ENCODE assay signal across 1 cellular context in the genomic region with DNA sequence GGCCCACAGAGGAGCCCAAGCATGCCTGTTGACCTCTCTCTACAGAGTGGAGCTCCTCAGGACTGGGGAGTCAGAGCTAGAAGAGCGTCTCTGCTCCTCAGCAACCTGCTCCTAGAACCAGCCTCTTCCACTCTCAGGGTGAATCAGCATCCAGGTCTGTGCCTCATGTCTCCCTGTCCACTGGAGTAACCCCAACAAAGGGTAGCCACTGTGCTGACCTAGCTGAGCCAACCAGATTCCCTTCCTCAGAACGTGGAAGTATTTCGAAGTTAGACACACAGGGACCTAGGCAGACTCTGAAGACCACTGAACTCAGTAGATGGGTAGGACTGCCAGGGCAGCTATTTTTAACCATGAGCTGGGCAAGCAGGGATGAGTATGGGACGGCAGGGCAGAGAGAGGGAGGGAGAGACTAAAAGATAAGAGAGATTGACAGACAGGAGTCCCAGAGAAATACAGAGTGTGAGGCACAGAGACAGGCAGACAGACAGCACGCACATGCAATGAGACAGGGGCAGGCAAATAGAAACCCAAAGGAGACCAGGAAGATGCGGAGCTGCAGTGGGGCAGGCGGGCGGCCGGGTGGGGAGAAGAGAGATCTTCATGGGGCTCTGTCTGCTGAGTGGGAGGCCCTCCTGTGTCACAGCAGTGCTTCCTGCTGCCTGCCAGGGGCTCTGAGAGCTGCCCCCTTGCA.
A peak's percentile ranks its signal among the peaks of the same experiment; 100 is the strongest.
TF ChIP-seq lines count a peak whose summit lies in the region.

No MANE protein-coding gene starts in this region.

TF ChIP-seq in K562, 482 proteins besides CTCF, POLR2A, EP300 and RAD21 (continued from another document and continues in another):
- TF ChIP-seq, protein P1, sequence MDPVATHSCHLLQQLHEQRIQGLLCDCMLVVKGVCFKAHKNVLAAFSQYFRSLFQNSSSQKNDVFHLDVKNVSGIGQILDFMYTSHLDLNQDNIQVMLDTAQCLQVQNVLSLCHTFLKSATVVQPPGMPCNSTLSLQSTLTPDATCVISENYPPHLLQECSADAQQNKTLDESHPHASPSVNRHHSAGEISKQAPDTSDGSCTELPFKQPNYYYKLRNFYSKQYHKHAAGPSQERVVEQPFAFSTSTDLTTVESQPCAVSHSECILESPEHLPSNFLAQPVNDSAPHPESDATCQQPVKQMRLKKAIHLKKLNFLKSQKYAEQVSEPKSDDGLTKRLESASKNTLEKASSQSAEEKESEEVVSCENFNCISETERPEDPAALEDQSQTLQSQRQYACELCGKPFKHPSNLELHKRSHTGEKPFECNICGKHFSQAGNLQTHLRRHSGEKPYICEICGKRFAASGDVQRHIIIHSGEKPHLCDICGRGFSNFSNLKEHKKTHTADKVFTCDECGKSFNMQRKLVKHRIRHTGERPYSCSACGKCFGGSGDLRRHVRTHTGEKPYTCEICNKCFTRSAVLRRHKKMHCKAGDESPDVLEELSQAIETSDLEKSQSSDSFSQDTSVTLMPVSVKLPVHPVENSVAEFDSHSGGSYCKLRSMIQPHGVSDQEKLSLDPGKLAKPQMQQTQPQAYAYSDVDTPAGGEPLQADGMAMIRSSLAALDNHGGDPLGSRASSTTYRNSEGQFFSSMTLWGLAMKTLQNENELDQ (CRISPR knock-in tag; IDR thresholded peaks at IDR 0.05; ENCODE audit: borderline replicate concordance): no peak
- TF ChIP-seq ZNF408 (CRISPR knock-in tag; IDR thresholded peaks at IDR 0.05; ENCODE audit: low read depth): no peak
- TF ChIP-seq ZFP30 (CRISPR knock-in tag; IDR thresholded peaks at IDR 0.05; ENCODE audit: borderline replicate concordance): no peak
- no peak for TF ChIP-seq RBM17 (IDR thresholded peaks at IDR 0.05; ENCODE audit: borderline replicate concordance, low read depth, low read length)
- TF ChIP-seq, protein P2, sequence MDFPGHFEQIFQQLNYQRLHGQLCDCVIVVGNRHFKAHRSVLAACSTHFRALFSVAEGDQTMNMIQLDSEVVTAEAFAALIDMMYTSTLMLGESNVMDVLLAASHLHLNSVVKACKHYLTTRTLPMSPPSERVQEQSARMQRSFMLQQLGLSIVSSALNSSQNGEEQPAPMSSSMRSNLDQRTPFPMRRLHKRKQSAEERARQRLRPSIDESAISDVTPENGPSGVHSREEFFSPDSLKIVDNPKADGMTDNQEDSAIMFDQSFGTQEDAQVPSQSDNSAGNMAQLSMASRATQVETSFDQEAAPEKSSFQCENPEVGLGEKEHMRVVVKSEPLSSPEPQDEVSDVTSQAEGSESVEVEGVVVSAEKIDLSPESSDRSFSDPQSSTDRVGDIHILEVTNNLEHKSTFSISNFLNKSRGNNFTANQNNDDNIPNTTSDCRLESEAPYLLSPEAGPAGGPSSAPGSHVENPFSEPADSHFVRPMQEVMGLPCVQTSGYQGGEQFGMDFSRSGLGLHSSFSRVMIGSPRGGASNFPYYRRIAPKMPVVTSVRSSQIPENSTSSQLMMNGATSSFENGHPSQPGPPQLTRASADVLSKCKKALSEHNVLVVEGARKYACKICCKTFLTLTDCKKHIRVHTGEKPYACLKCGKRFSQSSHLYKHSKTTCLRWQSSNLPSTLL (IDR thresholded peaks at IDR 0.05): no peak
- no peak for TF ChIP-seq SRSF3 (IDR thresholded peaks at IDR 0.05; ENCODE audit: insufficient read depth, low read length)
- TF ChIP-seq CBFA2T2 (conservative IDR thresholded peaks at IDR 0.05): no peak
- TF ChIP-seq ZNF785 (CRISPR knock-in tag; IDR thresholded peaks at IDR 0.05): no peak
- TF ChIP-seq ZNF561 (CRISPR knock-in tag; conservative IDR thresholded peaks at IDR 0.05): no peak
- TF ChIP-seq KLF6 (CRISPR knock-in tag; IDR thresholded peaks at IDR 0.05; ENCODE audit: borderline replicate concordance): no peak
- TF ChIP-seq ZNF146 (CRISPR knock-in tag; IDR thresholded peaks at IDR 0.05; ENCODE audit: unreplicated experiment): no peak
- TF ChIP-seq ZNF586 (CRISPR knock-in tag; conservative IDR thresholded peaks at IDR 0.05): no peak
- TF ChIP-seq CREM (IDR thresholded peaks at IDR 0.05; ENCODE audit: low read depth): 0 out of 2 replicates have a peak, but pooled peaks have one; percentile 20
- TF ChIP-seq TFAM (CRISPR knock-in tag; conservative IDR thresholded peaks at IDR 0.05): no peak
- no peak for TF ChIP-seq ARID3B (CRISPR knock-in tag; IDR thresholded peaks at IDR 0.05; ENCODE audit: borderline replicate concordance)
- TF ChIP-seq SAFB2 (IDR thresholded peaks at IDR 0.05; ENCODE audit: borderline replicate concordance, low read depth, low read length, severe bottlenecking): no peak
- no peak for TF ChIP-seq IRF1 (CRISPR knock-in tag; IDR thresholded peaks at IDR 0.05; ENCODE audit: borderline replicate concordance)
- no peak for TF ChIP-seq DMBX1 (CRISPR knock-in tag; IDR thresholded peaks at IDR 0.05; ENCODE audit: borderline replicate concordance)
- TF ChIP-seq BRD9 (IDR thresholded peaks at IDR 0.05; ENCODE audit: low read depth, partially characterized antibody): no peak
- TF ChIP-seq SIN3A (IDR thresholded peaks at IDR 0.05; ENCODE audit: borderline replicate concordance in 2 of 2, control insufficient read depth in 1 of 2, low read depth in 2 of 2, low read length in 2 of 2): no peak
- TF ChIP-seq ZNF764 (CRISPR knock-in tag; IDR thresholded peaks at IDR 0.05; ENCODE audit: low read depth): no peak
- no peak for TF ChIP-seq FOXP1 (CRISPR knock-in tag; IDR thresholded peaks at IDR 0.05)
- TF ChIP-seq, protein P3, sequence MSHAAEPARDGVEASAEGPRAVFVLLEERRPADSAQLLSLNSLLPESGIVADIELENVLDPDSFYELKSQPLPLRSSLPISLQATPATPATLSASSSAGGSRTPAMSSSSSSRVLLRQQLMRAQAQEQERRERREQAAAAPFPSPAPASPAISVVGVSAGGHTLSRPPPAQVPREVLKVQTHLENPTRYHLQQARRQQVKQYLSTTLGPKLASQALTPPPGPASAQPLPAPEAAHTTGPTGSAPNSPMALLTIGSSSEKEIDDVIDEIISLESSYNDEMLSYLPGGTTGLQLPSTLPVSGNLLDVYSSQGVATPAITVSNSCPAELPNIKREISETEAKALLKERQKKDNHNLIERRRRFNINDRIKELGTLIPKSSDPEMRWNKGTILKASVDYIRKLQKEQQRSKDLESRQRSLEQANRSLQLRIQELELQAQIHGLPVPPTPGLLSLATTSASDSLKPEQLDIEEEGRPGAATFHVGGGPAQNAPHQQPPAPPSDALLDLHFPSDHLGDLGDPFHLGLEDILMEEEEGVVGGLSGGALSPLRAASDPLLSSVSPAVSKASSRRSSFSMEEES (CRISPR knock-in tag; IDR thresholded peaks at IDR 0.05): no peak
- TF ChIP-seq FOS (IDR thresholded peaks at IDR 0.05; ENCODE audit: extremely low read depth, insufficient read length): no peak
- TF ChIP-seq RBBP5 (IDR thresholded peaks at IDR 0.05; ENCODE audit: borderline replicate concordance, insufficient read depth, low read length, poor library complexity, severe bottlenecking): no peak
- TF ChIP-seq TFAP4 (CRISPR knock-in tag; IDR thresholded peaks at IDR 0.05; ENCODE audit: borderline replicate concordance): no peak
- TF ChIP-seq, protein P4, sequence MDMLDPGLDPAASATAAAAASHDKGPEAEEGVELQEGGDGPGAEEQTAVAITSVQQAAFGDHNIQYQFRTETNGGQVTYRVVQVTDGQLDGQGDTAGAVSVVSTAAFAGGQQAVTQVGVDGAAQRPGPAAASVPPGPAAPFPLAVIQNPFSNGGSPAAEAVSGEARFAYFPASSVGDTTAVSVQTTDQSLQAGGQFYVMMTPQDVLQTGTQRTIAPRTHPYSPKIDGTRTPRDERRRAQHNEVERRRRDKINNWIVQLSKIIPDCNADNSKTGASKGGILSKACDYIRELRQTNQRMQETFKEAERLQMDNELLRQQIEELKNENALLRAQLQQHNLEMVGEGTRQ (CRISPR knock-in tag; IDR thresholded peaks at IDR 0.05): no peak
- TF ChIP-seq STAT5B (CRISPR knock-in tag; IDR thresholded peaks at IDR 0.05): no peak
- no peak for TF ChIP-seq OTX1 (CRISPR knock-in tag; IDR thresholded peaks at IDR 0.05)
- TF ChIP-seq, protein P5, sequence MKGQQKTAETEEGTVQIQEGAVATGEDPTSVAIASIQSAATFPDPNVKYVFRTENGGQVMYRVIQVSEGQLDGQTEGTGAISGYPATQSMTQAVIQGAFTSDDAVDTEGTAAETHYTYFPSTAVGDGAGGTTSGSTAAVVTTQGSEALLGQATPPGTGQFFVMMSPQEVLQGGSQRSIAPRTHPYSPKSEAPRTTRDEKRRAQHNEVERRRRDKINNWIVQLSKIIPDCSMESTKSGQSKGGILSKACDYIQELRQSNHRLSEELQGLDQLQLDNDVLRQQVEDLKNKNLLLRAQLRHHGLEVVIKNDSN (CRISPR knock-in tag; IDR thresholded peaks at IDR 0.05): no peak
- TF ChIP-seq FOSL1 (tag; conservative IDR thresholded peaks at IDR 0.05): peak; percentile 37
- no peak for TF ChIP-seq HMG20B (CRISPR knock-in tag; IDR thresholded peaks at IDR 0.05)
- TF ChIP-seq PTTG1 (tag; IDR thresholded peaks at IDR 0.05; ENCODE audit: low read depth): no peak
- TF ChIP-seq, protein P6, sequence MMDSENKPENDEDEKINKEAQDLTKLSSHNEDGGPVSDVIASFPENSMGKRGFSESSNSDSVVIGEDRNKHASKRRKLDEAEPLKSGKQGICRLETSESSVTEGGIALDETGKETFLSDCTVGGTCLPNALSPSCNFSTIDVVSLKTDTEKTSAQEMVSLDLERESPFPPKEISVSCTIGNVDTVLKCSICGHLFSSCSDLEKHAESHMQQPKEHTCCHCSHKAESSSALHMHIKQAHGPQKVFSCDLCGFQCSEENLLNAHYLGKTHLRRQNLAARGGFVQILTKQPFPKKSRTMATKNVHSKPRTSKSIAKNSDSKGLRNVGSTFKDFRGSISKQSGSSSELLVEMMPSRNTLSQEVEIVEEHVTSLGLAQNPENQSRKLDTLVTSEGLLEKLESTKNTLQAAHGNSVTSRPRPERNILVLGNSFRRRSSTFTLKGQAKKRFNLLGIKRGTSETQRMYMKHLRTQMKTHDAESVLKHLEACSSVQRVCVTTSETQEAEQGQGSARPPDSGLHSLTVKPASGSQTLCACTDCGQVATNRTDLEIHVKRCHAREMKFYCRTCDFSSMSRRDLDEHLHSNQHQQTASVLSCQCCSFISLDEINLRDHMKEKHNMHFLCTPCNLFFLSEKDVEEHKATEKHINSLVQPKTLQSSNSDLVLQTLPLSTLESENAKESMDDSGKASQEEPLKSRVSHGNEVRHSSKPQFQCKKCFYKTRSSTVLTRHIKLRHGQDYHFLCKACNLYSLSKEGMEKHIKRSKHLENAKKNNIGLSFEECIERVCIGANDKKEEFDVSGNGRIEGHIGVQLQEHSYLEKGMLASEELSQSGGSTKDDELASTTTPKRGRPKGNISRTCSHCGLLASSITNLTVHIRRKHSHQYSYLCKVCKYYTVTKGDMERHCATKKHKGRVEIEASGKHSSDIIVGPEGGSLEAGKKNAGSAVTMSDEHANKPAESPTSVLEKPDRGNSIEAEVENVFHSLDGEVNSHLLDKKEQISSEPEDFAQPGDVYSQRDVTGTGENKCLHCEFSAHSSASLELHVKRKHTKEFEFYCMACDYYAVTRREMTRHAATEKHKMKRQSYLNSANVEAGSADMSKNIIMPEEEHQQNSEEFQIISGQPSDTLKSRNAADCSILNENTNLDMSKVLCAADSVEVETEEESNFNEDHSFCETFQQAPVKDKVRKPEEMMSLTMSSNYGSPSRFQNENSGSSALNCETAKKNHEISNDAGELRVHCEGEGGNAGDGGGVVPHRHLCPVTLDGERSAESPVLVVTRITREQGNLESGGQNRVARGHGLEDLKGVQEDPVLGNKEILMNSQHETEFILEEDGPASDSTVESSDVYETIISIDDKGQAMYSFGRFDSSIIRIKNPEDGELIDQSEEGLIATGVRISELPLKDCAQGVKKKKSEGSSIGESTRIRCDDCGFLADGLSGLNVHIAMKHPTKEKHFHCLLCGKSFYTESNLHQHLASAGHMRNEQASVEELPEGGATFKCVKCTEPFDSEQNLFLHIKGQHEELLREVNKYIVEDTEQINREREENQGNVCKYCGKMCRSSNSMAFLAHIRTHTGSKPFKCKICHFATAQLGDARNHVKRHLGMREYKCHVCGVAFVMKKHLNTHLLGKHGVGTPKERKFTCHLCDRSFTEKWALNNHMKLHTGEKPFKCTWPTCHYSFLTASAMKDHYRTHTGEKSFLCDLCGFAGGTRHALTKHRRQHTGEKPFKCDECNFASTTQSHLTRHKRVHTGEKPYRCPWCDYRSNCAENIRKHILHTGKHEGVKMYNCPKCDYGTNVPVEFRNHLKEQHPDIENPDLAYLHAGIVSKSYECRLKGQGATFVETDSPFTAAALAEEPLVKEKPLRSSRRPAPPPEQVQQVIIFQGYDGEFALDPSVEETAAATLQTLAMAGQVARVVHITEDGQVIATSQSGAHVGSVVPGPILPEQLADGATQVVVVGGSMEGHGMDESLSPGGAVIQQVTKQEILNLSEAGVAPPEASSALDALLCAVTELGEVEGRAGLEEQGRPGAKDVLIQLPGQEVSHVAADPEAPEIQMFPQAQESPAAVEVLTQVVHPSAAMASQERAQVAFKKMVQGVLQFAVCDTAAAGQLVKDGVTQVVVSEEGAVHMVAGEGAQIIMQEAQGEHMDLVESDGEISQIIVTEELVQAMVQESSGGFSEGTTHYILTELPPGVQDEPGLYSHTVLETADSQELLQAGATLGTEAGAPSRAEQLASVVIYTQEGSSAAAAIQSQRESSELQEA (IDR thresholded peaks at IDR 0.05; ENCODE audit: low read depth): no peak
- no peak for TF ChIP-seq POLR2H (tag; IDR thresholded peaks at IDR 0.05; ENCODE audit: low read depth)
